ENCODE assay signal across 8 cellular contexts in the genomic region with DNA sequence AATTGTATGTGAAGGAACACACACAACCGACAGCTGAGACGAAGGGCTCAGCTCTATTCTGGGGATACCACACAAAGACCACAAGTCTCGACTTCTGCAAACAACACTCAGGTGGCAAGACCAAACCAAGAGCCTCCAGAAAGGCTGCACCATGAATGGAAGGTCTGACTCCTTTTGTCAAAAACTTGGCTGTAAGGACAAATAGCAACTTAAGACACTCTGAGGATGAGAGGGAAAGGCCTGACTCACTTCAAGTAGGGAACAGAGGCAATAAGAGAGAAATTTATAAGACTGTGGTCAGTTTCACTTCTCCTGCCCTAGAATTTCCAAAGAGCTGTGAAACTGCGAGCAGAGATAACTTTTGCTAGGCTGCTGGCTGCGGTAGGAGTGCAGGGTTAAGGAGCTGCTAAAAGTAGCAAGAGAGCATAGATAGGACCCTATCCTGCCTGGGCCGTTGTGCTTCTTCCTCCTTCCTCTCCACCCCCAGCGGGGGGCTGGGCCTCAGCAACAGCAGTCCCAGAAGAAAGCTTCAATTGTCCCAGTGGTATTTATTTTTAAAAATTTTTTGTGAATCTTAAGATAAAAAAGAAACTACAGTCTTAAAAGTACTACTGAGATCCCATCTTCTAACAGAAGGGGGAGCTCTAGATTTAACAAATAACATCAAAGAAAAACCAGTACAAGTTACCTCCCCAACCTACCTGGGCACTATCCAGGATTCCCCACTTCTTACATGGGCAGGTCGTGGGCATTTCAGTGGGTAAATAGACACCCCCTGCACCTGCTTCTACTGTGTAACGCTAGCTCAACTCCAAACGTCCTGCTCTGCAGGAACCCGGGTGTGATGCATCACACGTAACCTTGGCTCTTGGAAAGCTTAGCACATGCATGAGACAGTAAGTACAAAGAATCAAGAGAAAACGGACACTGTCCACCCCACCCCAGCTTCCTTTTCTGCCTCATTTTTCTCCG.
DNase-seq lines count a peak whose midpoint lies in the region; ATAC-seq and TF ChIP-seq lines count a peak whose summit lies in the region.

No MANE protein-coding gene starts in this region.

- H3K4me3 ChIP-seq in BE2C (ENCODE audit: low read depth, low read length), result no peak overlapping the region
- H3K4me3 ChIP-seq in fibroblast of the aortic adventitia (ENCODE audit: low read depth, low read length), result peak overlapping the region; percentile 50
- no peak overlapping the region for H3K4me3 ChIP-seq in neural progenitor cell

- H3K36me3 Mint-ChIP-seq in neural progenitor cell, result peaks cover 5% of the 10 kb centered on the region

- peaks cover 2% of the 10 kb centered on the region for H3K27me3 Mint-ChIP-seq in neural progenitor cell (ENCODE audit: insufficient read depth, low read depth)

- H3K79me2 ChIP-seq in neural progenitor cell (ENCODE audit: low read depth), result no peaks in the 10 kb centered on the region

- H3K36me3 ChIP-seq in BE2C (0 out of 2 replicates have a peak, but pooled peaks cover 3% of the 10 kb centered on the region), neural progenitor cell (no peaks in the 10 kb centered on the region)

- peaks cover 10% of the 10 kb centered on the region for H3K4me1 Mint-ChIP-seq in neural progenitor cell

- no peak overlapping the region for H3K4me3 Mint-ChIP-seq in neural progenitor cell

- H3K4me2 ChIP-seq in neural progenitor cell, result no peak overlapping the region

- H3K4me1 ChIP-seq in BE2C (no peaks in the 10 kb centered on the region), neural progenitor cell (no peaks in the 10 kb centered on the region)

- H2AFZ ChIP-seq in neural progenitor cell (replicated peaks), result no peak overlapping the region

- no peaks in the 10 kb centered on the region for H3K27me3 ChIP-seq in BE2C
- H3K27me3 ChIP-seq in neural progenitor cell, result no peaks in the 10 kb centered on the region

- H3F3A ChIP-seq in neural progenitor cell (ENCODE audit: low read depth), result peaks cover 8% of the 10 kb centered on the region

- DNase-seq in BE2C (no peak), GM13977 (ENCODE audit: low spot score) (peak; percentile 54), NCI-H2107 (lab: John Stamatoyannopoulos, UW) (peak; percentile 30), fibroblast of the aortic adventitia (ENCODE audit: low read depth) (peak; percentile 86), neural progenitor cell (ENCODE audit: low spot score) (peak; percentile 68), ureter (ENCODE audit: low spot score) (no peak)
- DNase-seq in activated CD4-positive, alpha-beta T cell treated with anti-CD3 and anti-CD28 coated beads for 48 hours, result peak; percentile 46

- H3K9me3 Mint-ChIP-seq in neural progenitor cell, result no peaks in the 10 kb centered on the region

- no peak overlapping the region for H3K9ac ChIP-seq in neural progenitor cell

- TF ChIP-seq CTCF in BE2C (IDR thresholded peaks at IDR 0.05; ENCODE audit: low read depth, low read length) (peak; percentile 63), GM13977 (IDR thresholded peaks at IDR 0.05; ENCODE audit: extremely low read depth, insufficient read depth, missing control alignments) (peak; percentile 42), fibroblast of the aortic adventitia (IDR thresholded peaks at IDR 0.05; ENCODE audit: insufficient read depth, low read length) (peak; percentile 59), neural progenitor cell (IDR thresholded peaks at IDR 0.05) (peak; percentile 77)

- in situ Hi-C loops in GM13977 (cut with MboI; ENCODE audit: low pct_unique_long_range_greater_than_20kb, low sequenced_read_pairs, unreplicated experiment), result loop anchor here (10.0 kb wide), 1 partner anchor 208 kb away; no protein-coding TSS in a partner anchor

- H3K27ac Mint-ChIP-seq in neural progenitor cell, result peak overlapping the region; percentile 37

- H3K9me3 ChIP-seq in BE2C (no peaks in the 10 kb centered on the region), neural progenitor cell (ENCODE audit: low read depth) (no peaks in the 10 kb centered on the region)

- H4K20me1 ChIP-seq in neural progenitor cell (ENCODE audit: low read depth), result peaks cover 7% of the 10 kb centered on the region

- no peak overlapping the region for H3K27ac ChIP-seq in neural progenitor cell

- ATAC-seq in HG02938 (IDR thresholded peaks at IDR 0.05; ENCODE audit: unreplicated experiment), result peak; percentile 69

Comparison
In these comparisons a context has a peak if more than half of its experiments do, and no peak if none do; other contexts are left out.
1. DNase-seq: peak in GM13977 (single experiment), NCI-H2107 (single experiment), activated CD4-positive, alpha-beta T cell treated with anti-CD3 and anti-CD28 coated beads for 48 hours (single experiment), fibroblast of the aortic adventitia (single experiment) and neural progenitor cell (single experiment); none in BE2C (single experiment) and ureter (single experiment).
2. Peak in every context shown above with its lines, with median percentiles within 50 percentile points of each other: CTCF ChIP-seq.